1 cellular context compared by ENCODE assay signal in the genomic region with DNA sequence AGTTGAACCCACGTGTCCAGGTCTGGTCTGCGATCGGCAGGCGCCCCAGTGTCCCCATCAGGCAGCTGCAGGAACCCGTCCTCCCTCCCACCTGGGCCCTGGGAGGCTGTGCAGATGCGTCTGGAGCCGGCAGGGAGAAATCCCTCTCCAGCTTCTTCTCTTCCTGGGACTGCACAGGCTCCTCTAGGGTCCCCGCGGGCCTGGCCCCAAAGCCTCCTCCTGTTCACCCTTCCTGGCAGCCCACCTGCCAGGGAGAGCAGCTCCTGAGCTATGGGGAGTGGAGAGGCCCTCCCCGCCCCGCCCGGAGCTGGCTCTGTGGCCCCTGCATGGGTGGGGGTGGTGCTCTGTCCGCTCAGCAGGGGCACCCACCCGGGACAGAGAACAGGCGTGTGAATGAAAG.
TF ChIP-seq lines count a peak whose summit lies in the region.

No MANE protein-coding gene starts in this region.

TF ChIP-seq in HepG2, 621 proteins besides CTCF, POLR2A, EP300 and RAD21 (continued from another document):
- TF ChIP-seq, protein P1, sequence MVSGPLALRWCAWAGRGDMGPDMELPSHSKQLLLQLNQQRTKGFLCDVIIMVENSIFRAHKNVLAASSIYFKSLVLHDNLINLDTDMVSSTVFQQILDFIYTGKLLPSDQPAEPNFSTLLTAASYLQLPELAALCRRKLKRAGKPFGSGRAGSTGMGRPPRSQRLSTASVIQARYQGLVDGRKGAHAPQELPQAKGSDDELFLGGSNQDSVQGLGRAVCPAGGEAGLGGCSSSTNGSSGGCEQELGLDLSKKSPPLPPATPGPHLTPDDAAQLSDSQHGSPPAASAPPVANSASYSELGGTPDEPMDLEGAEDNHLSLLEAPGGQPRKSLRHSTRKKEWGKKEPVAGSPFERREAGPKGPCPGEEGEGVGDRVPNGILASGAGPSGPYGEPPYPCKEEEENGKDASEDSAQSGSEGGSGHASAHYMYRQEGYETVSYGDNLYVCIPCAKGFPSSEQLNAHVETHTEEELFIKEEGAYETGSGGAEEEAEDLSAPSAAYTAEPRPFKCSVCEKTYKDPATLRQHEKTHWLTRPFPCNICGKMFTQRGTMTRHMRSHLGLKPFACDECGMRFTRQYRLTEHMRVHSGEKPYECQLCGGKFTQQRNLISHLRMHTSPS (CRISPR knock-in tag; IDR thresholded peaks at IDR 0.05; ENCODE audit: low read depth): no peak
- no peak for TF ChIP-seq HMG20B (CRISPR knock-in tag; conservative IDR thresholded peaks at IDR 0.05)
- no peak for TF ChIP-seq KLF6 (CRISPR knock-in tag; IDR thresholded peaks at IDR 0.05)
- TF ChIP-seq NR2C2 (CRISPR knock-in tag; IDR thresholded peaks at IDR 0.05; ENCODE audit: borderline replicate concordance): no peak
- TF ChIP-seq RARA (CRISPR knock-in tag; IDR thresholded peaks at IDR 0.05): no peak
- TF ChIP-seq SMAD3 (CRISPR knock-in tag; IDR thresholded peaks at IDR 0.05): no peak
- peak; percentile 9 for TF ChIP-seq HNRNPLL (IDR thresholded peaks at IDR 0.05; ENCODE audit: low read depth, low read length, poor library complexity, severe bottlenecking)
TF ChIP-seq in HepG2: peak in this region for 1.
